8 cellular contexts compared by ENCODE assay signal in genomic region chr14:91416744-91417133, GRCh38. TPM values are rescaled to one million over a fixed set of nuclear protein-coding genes. Genes with fewer than 3 reads are reported as not detected.
DNase-seq lines count a peak whose midpoint lies in the region; ATAC-seq lines count a peak whose summit lies in the region.

No MANE protein-coding gene starts in this region.

- H3K4me3 Mint-ChIP-seq in CD8-positive, alpha-beta memory T cell: peak overlapping the region; percentile 97 to 100 (median 99)
- H3K4me3 Mint-ChIP-seq in naive B cell: peak overlapping the region; percentile 94 to 100 (median 98)

- POLR2A ChIA-PET in CD8-positive, alpha-beta memory T cell (lab: Charles Lee): interaction anchor here (1.3 to 5.1 kb wide), 11 partner anchors 13 to 101 kb away, joined by 3 to 58 read pairs (median 10); no protein-coding TSS in a partner anchor

- CTCF ChIA-PET in CD8-positive, alpha-beta memory T cell (lab: Charles Lee): interaction anchor here (1.5 to 12.4 kb wide), 10 partner anchors 17 to 170 kb away, joined by 4 to 211 read pairs (median 47); no protein-coding TSS in a partner anchor

- H3K27ac ChIP-seq in CD8-positive, alpha-beta memory T cell (ENCODE audit: low read depth, low read length): peak overlapping the region; percentile 87
- H3K27ac ChIP-seq in Karpas-422 (ENCODE audit: low read length): peak overlapping the region; percentile 93

- H4K20me1 ChIP-seq in Karpas-422 (ENCODE audit: insufficient read depth, low read depth, low read length): peaks cover 14% of the 10 kb centered on the region; the same call in 1 of the 2 replicates

- H3K4me1 ChIP-seq in CD8-positive, alpha-beta memory T cell (ENCODE audit: insufficient read depth, low read length): peaks cover 47% of the 10 kb centered on the region
- H3K4me1 ChIP-seq in Karpas-422 (ENCODE audit: low read length): peaks cover 57% of the 10 kb centered on the region

- peaks cover 8 to 44% (median 10%) of the 10 kb centered on the region in 3 donors for H3K36me3 Mint-ChIP-seq in CD8-positive, alpha-beta memory T cell
- H3K36me3 Mint-ChIP-seq in naive B cell: peaks cover 13 to 16% of the 10 kb centered on the region in 2 donors

- peak overlapping the region; percentile 77 for H3K9ac ChIP-seq in Karpas-422 (ENCODE audit: low read length)

- peaks cover 10% of the 10 kb centered on the region for H3K36me3 ChIP-seq in CD8-positive, alpha-beta memory T cell (ENCODE audit: insufficient read depth, low read length)
- peaks cover 27% of the 10 kb centered on the region for H3K36me3 ChIP-seq in Karpas-422 (ENCODE audit: insufficient read depth, low read length)

- peaks cover 47 to 66% (median 54%) of the 10 kb centered on the region in 3 donors for H3K4me1 Mint-ChIP-seq in CD8-positive, alpha-beta memory T cell
- H3K4me1 Mint-ChIP-seq in naive B cell: peaks cover 41 to 57% (median 57%) of the 10 kb centered on the region in 3 donors

- no peak for ATAC-seq in naive B cell (ENCODE audit: low read depth in 2 of 2)

- peak overlapping the region; percentile 95 to 100 (median 98) for H3K27ac Mint-ChIP-seq in CD8-positive, alpha-beta memory T cell
- peak overlapping the region; percentile 99 to 100 (median 99) for H3K27ac Mint-ChIP-seq in naive B cell

- no peaks in the 10 kb centered on the region for H3K27me3 Mint-ChIP-seq in CD8-positive, alpha-beta memory T cell
- H3K27me3 Mint-ChIP-seq in naive B cell: no peaks in the 10 kb centered on the region

- no peaks in the 10 kb centered on the region for H3K9me3 Mint-ChIP-seq in CD8-positive, alpha-beta memory T cell
- no peaks in the 10 kb centered on the region for H3K9me3 Mint-ChIP-seq in naive B cell

- peak overlapping the region; percentile 31; the same call in 1 of the 2 replicates for H2AFZ ChIP-seq in Karpas-422 (ENCODE audit: low read length)

- no peak for DNase-seq in CD8-positive, alpha-beta memory T cell
- DNase-seq in Karpas-422 (peak; percentile 74), dermis blood vessel endothelial cell (peak; percentile 33), naive B cell (peak; percentile 40), H4 (ENCODE audit: low spot score) (no peak), cerebellar cortex (ENCODE audit: low spot score) (no peak), GDM1 (lab: John Stamatoyannopoulos, UW) (no peak)
- DNase-seq in stimulated activated CD8-positive, alpha-beta memory T cell treated with anti-CD3 and anti-CD28 coated beads, Interleukin-4, amount 100 ng/mL, for 48 hours: no peak

- H3K9me2 ChIP-seq in Karpas-422 (replicated peaks; ENCODE audit: insufficient read depth, low read length): no peaks in the 10 kb centered on the region

- no peaks in the 10 kb centered on the region for H3K27me3 ChIP-seq in CD8-positive, alpha-beta memory T cell (ENCODE audit: insufficient read depth, low read length, poor library complexity, severe bottlenecking)
- H3K27me3 ChIP-seq in Karpas-422 (ENCODE audit: low read length): no peaks in the 10 kb centered on the region

- no peaks in the 10 kb centered on the region for H3K9me3 ChIP-seq in CD8-positive, alpha-beta memory T cell (ENCODE audit: low read length)
- H3K9me3 ChIP-seq in Karpas-422 (ENCODE audit: low read length): no peaks in the 10 kb centered on the region

- H3K4me3 ChIP-seq in CD8-positive, alpha-beta memory T cell (ENCODE audit: low read length): peak overlapping the region; percentile 91
- H3K4me3 ChIP-seq in Karpas-422 (ENCODE audit: low read length): peak overlapping the region; percentile 78

- peaks cover 45% of the 10 kb centered on the region for H3K79me2 ChIP-seq in Karpas-422 (ENCODE audit: low read length)

- H3K4me2 ChIP-seq in Karpas-422 (ENCODE audit: low read depth, low read length, poor library complexity, severe bottlenecking): peak overlapping the region; percentile 86

RNA-seq across cellular contexts. Expression of gene CCDC88C, which starts 0.9 kb away (rescaled TPM):
- 10 to 100 TPM; 71.7 to 74.1 TPM for total RNA-seq in CD8-positive, alpha-beta memory T cell
- polyA plus RNA-seq in CD8-positive, alpha-beta memory T cell: 42.3 TPM
- 57.9 and 72.4 TPM in 2 replicates for total RNA-seq in Karpas-422 (2014; rRNA removed; shearing (Covaris generic); ENCODE audit: low replicate concordance)
- 31.1 and 50.0 TPM in 2 replicates for total RNA-seq in dermis blood vessel endothelial cell
- polyA plus RNA-seq in naive B cell (ENCODE audit: low read depth in 6 of 6): 10 to 100 TPM; 13.5 to 35.0 (median 15.8) TPM
- 2.3 and 2.4 TPM in 2 replicates for total RNA-seq in H4 (2014; rRNA removed; shearing (Covaris generic))

Comparison
In these comparisons a context has a peak if more than half of its experiments do, and no peak if none do; other contexts are left out.
1. DNase-seq: peak in Karpas-422 (single experiment), dermis blood vessel endothelial cell (single experiment) and naive B cell (single experiment); none in CD8-positive, alpha-beta memory T cell (0 of 5), H4 (single experiment), stimulated activated CD8-positive, alpha-beta memory T cell treated with anti-CD3 and anti-CD28 coated beads, Interleukin-4, amount 100 ng/mL, for 48 hours (single experiment), cerebellar cortex (single experiment) and GDM1 (single experiment).